Comparison of ENCODE assay signal across 25 cellular contexts in the genomic region with DNA sequence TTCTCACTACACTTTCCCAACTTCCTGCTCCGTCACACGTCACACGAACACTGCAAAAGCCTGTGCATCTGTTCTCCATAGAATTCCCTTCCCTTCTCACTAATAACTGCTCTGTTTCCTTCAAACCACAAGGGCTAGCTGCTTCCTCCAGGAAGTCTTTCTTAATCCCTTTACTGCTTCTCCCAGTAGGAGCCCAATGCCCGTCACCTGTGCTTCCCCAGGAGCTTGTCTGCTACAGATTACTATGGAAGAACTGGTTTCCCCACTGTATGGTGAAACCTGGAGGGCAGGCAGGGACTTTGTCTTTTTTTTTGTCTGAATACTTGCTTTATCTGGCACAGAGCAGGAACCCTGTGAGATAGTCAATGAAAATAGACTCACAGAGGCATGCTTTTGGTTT.
DNase-seq lines count a peak whose midpoint lies in the region; ATAC-seq and TF ChIP-seq lines count a peak whose summit lies in the region.
"Had no signal": no experiment of that assay in that cellular context is flagged by ENCODE, and none has a peak within 500 bp of the region (broad histone marks: within the 10 kb centered on the region; RNA-seq: fewer than 3 reads in every experiment).

No MANE protein-coding gene starts in this region.

- H3K4me1 ChIP-seq in smooth muscle cell (ENCODE audit: low read depth) (no peaks in the 10 kb centered on the region), ascending aorta (no peaks in the 10 kb centered on the region)

- no peak overlapping the region for H2AFZ ChIP-seq in smooth muscle cell (ENCODE audit: low read depth)

- CTCF ChIA-PET in WTC11 (lab: Charles Lee): interaction anchor here (1.0 to 1.5 kb wide), 2 partner anchors 50 to 356 kb away, joined by 3 to 10 read pairs; no protein-coding TSS in a partner anchor

- no peaks in the 10 kb centered on the region for H3F3A ChIP-seq in smooth muscle cell (ENCODE audit: low read depth)

- no peak for TF ChIP-seq CTCF in WTC11 (IDR thresholded peaks at IDR 0.05)
- TF ChIP-seq CTCF in smooth muscle cell (IDR thresholded peaks at IDR 0.05; ENCODE audit: borderline replicate concordance, insufficient read depth, poor library complexity, severe bottlenecking): no peak
- no peak for TF ChIP-seq CTCF in ascending aorta (IDR thresholded peaks at IDR 0.05)

- intact Hi-C loops in ascending aorta (cut with DNase I): no loop called here

- DNase-seq in NCI-H82 (lab: John Stamatoyannopoulos, UW): peak; percentile 8
- DNase-seq in NCI-H82 treated with DMSO at 0.1 percent for 48 hours (lab: John Stamatoyannopoulos, UW; ENCODE audit: unreplicated experiment): no peak
- DNase-seq in WTC11 (ENCODE audit: low spot score): peak; percentile 17
- peak; percentile 77 for DNase-seq in islet precursor cell
- no peak for DNase-seq in smooth muscle cell (lab: John Stamatoyannopoulos, UW; ENCODE audit: unreplicated experiment)
- no peak for DNase-seq in ascending aorta (ENCODE audit: low spot score in 2 of 2)
- DNase-seq in SHP77 (lab: John Stamatoyannopoulos, UW): no peak
- no peak for DNase-seq in activated CD4-positive, alpha-beta T cell treated with anti-CD3 and anti-CD28 coated beads for 4 hours
- DNase-seq: AML-193; C1 segment of cervical spinal cord; CD8-positive, alpha-beta memory T cell; DMS79 treated with DMSO at 0.1 percent for 48 hours; HCEC 1CT; KBM-7; NCI-H1092 treated with DMSO at 0.1 percent for 48 hours; NCI-H1436 treated with DMSO at 0.1 percent for 48 hours; NCI-H1930; NCI-H2227 treated with DMSO at 0.1 percent for 48 hours; NCI-H510A treated with DMSO at 0.1 percent for 48 hours; NCI-H748 treated with DMSO at 0.1 percent for 48 hours had no signal

- peak overlapping the region; percentile 19; the same call in 1 of the 2 replicates for H3K27ac Mint-ChIP-seq in WTC11
- H3K27ac Mint-ChIP-seq: CD8-positive, alpha-beta memory T cell had no signal

- peaks cover 44% of the 10 kb centered on the region for H3K4me1 Mint-ChIP-seq in WTC11
- H3K4me1 Mint-ChIP-seq: CD8-positive, alpha-beta memory T cell had no signal

- H3K4me3 ChIP-seq in smooth muscle cell (no peak overlapping the region), ascending aorta (no peak overlapping the region)
- H3K4me3 ChIP-seq: GM12878 had no signal

- POLR2A ChIA-PET in WTC11 (lab: Charles Lee): interaction anchor here (0.5 kb wide), 1 partner anchor 55 kb away, joined by 3 read pairs; no protein-coding TSS in a partner anchor

- WGBS in smooth muscle cell (ENCODE audit: low lambda C conversion rate): 64% methylated on average over 4 of the region's 4 CpGs

- no peak overlapping the region for H3K4me2 ChIP-seq in smooth muscle cell

- peak; percentile 93 for ATAC-seq in WTC11
- ATAC-seq: GM12878, HepG2, Panc1 had no signal

- H3K27ac ChIP-seq in smooth muscle cell (ENCODE audit: low read depth) (no peak overlapping the region), ascending aorta (no peak overlapping the region)
- H3K27ac ChIP-seq: 22Rv1, HL-60 had no signal

- no peaks in the 10 kb centered on the region for H3K27me3 Mint-ChIP-seq in WTC11 (ENCODE audit: low read depth)

- no peaks in the 10 kb centered on the region for H3K27me3 ChIP-seq in smooth muscle cell (ENCODE audit: low read depth)
- H3K27me3 ChIP-seq in ascending aorta: no peaks in the 10 kb centered on the region

- no peak overlapping the region for H3K9ac ChIP-seq in smooth muscle cell (ENCODE audit: low read depth)

- H3K4me3 Mint-ChIP-seq in WTC11: no peak overlapping the region
- H3K4me3 Mint-ChIP-seq: CD8-positive, alpha-beta memory T cell had no signal

- no peaks in the 10 kb centered on the region for H3K36me3 Mint-ChIP-seq in WTC11
- H3K36me3 Mint-ChIP-seq: CD8-positive, alpha-beta memory T cell had no signal

- H3K9me3 ChIP-seq in smooth muscle cell (replicated peaks; ENCODE audit: low read depth): no peaks in the 10 kb centered on the region
- H3K9me3 ChIP-seq in ascending aorta: no peaks in the 10 kb centered on the region

- H3K79me2 ChIP-seq in smooth muscle cell (ENCODE audit: low read depth): no peaks in the 10 kb centered on the region

- H3K36me3 ChIP-seq in smooth muscle cell (ENCODE audit: low read depth): no peaks in the 10 kb centered on the region
- no peaks in the 10 kb centered on the region for H3K36me3 ChIP-seq in ascending aorta

- no peaks in the 10 kb centered on the region for H4K20me1 ChIP-seq in smooth muscle cell (ENCODE audit: low read depth)

- no peaks in the 10 kb centered on the region for H3K9me3 Mint-ChIP-seq in WTC11

TF ChIP-seq in WTC11, 78 proteins besides CTCF, POLR2A, EP300 and RAD21:
- peak; percentile 78 for TF ChIP-seq ETV6 (CRISPR knock-in tag; IDR thresholded peaks at IDR 0.05)
- TF ChIP-seq, protein P1, sequence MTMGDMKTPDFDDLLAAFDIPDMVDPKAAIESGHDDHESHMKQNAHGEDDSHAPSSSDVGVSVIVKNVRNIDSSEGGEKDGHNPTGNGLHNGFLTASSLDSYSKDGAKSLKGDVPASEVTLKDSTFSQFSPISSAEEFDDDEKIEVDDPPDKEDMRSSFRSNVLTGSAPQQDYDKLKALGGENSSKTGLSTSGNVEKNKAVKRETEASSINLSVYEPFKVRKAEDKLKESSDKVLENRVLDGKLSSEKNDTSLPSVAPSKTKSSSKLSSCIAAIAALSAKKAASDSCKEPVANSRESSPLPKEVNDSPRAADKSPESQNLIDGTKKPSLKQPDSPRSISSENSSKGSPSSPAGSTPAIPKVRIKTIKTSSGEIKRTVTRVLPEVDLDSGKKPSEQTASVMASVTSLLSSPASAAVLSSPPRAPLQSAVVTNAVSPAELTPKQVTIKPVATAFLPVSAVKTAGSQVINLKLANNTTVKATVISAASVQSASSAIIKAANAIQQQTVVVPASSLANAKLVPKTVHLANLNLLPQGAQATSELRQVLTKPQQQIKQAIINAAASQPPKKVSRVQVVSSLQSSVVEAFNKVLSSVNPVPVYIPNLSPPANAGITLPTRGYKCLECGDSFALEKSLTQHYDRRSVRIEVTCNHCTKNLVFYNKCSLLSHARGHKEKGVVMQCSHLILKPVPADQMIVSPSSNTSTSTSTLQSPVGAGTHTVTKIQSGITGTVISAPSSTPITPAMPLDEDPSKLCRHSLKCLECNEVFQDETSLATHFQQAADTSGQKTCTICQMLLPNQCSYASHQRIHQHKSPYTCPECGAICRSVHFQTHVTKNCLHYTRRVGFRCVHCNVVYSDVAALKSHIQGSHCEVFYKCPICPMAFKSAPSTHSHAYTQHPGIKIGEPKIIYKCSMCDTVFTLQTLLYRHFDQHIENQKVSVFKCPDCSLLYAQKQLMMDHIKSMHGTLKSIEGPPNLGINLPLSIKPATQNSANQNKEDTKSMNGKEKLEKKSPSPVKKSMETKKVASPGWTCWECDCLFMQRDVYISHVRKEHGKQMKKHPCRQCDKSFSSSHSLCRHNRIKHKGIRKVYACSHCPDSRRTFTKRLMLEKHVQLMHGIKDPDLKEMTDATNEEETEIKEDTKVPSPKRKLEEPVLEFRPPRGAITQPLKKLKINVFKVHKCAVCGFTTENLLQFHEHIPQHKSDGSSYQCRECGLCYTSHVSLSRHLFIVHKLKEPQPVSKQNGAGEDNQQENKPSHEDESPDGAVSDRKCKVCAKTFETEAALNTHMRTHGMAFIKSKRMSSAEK (CRISPR knock-in tag; IDR thresholded peaks at IDR 0.05; ENCODE audit: borderline replicate concordance): no peak

Comparison
In these comparisons a context has a peak if more than half of its experiments do, and no peak if none do; other contexts are left out.
1. DNase-seq: peak in NCI-H82 (single experiment), WTC11 (single experiment) and islet precursor cell (single experiment); none in NCI-H82 treated with DMSO at 0.1 percent for 48 hours (single experiment), smooth muscle cell (single experiment), ascending aorta (0 of 2), SHP77 (0 of 2) and activated CD4-positive, alpha-beta T cell treated with anti-CD3 and anti-CD28 coated beads for 4 hours (0 of 2).